ENCODE assay signal across 19 cellular contexts in the genomic region with DNA sequence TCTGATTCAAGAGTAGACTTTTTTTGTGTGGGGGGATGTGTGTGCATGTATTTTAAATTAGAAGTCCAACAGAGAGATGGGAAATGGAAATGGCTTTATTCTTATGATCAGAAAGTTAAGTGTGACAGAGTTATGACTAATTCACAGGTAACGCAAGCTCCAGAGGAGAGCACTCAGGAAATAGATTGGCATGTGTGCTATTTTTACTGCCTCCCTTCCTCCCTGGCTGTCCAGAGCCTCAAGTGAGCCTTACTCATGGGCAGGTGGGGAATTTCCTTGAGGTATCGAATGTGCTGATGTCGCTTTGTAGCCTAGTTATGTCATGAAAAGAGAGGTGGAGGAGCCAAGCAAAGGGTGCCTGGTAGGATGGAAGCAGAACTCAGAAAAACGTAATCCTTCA.
DNase-seq lines count a peak whose midpoint lies in the region; ATAC-seq and TF ChIP-seq lines count a peak whose summit lies in the region.
"Had no signal": no experiment of that assay in that cellular context is flagged by ENCODE, and none has a peak within 500 bp of the region (broad histone marks: within the 10 kb centered on the region; RNA-seq: fewer than 3 reads in every experiment).

No MANE protein-coding gene starts in this region.

- intact Hi-C loops in PC-3 (cut with micrococcal nuclease): loop anchor here (2.0 kb wide), 3 partner anchors 52 to 164 kb away; no protein-coding TSS in a partner anchor
- intact Hi-C loops in naive thymus-derived CD4-positive, alpha-beta T cell (cut with micrococcal nuclease): no loop called here

- no peak overlapping the region for H3K4me3 ChIP-seq in PC-3 (ENCODE audit: low read length)
- H3K4me3 ChIP-seq in naive thymus-derived CD4-positive, alpha-beta T cell (ENCODE audit: low read length): no peak overlapping the region
- H3K4me3 ChIP-seq: dorsolateral prefrontal cortex, esophagus muscularis mucosa, tibial artery had no signal

- H3K27ac Mint-ChIP-seq in naive thymus-derived CD4-positive, alpha-beta T cell: no peak overlapping the region
- H3K27ac Mint-ChIP-seq: B cell; naive thymus-derived CD8-positive, alpha-beta T cell had no signal

- no peak overlapping the region for H3K9ac ChIP-seq in PC-3 (ENCODE audit: low read length)
- H3K9ac ChIP-seq: parathyroid adenoma had no signal

- DNase-seq in EL (peak; percentile 6), PC-3 (peak; percentile 89), foreskin keratinocyte (peak; percentile 80 to 92), renal cortical epithelial cell (ENCODE audit: low read depth) (peak; percentile 92), RPMI8226 (no peak), GOT3 (lab: John Stamatoyannopoulos, UW) (no peak), C1 segment of cervical spinal cord (lab: John Stamatoyannopoulos, UW) (no peak)
- no peak for DNase-seq in naive thymus-derived CD4-positive, alpha-beta T cell
- DNase-seq: activated CD4-positive, alpha-beta T cell treated with anti-CD3 and anti-CD28 coated beads for 48 hours; dorsolateral prefrontal cortex; GF-D8; HCEC 1CT; naive thymus-derived CD8-positive, alpha-beta T cell; NCI-H187 treated with DMSO at 0.1 percent for 48 hours; stimulated activated naive CD4-positive, alpha-beta T cell treated with Interleukin-2 at 50 U/mL for 16 hours; tibial artery had no signal

- ATAC-seq in PC-3: peak; percentile 97
- ATAC-seq in foreskin keratinocyte: peak; percentile 100
- ATAC-seq in naive thymus-derived CD4-positive, alpha-beta T cell: no peak
- ATAC-seq: naive thymus-derived CD8-positive, alpha-beta T cell had no signal

- no peaks in the 10 kb centered on the region for H3K9me2 ChIP-seq in PC-3 (replicated peaks; ENCODE audit: low read length)

- H3K27ac ChIP-seq in PC-3 (ENCODE audit: low read length) (peak overlapping the region; percentile 29), foreskin keratinocyte (no peak overlapping the region)
- H3K27ac ChIP-seq in naive thymus-derived CD4-positive, alpha-beta T cell (ENCODE audit: low read depth, low read length): no peak overlapping the region
- H3K27ac ChIP-seq: dorsolateral prefrontal cortex, esophagus muscularis mucosa, parathyroid adenoma, tibial artery had no signal

- H3K4me1 ChIP-seq in PC-3 (ENCODE audit: insufficient read depth, low read length) (peaks cover 20% of the 10 kb centered on the region), foreskin keratinocyte (no peaks in the 10 kb centered on the region)
- no peaks in the 10 kb centered on the region for H3K4me1 ChIP-seq in naive thymus-derived CD4-positive, alpha-beta T cell (ENCODE audit: control insufficient read depth in 2 of 2, insufficient read depth in 2 of 2, low read length in 2 of 2)
- H3K4me1 ChIP-seq: esophagus muscularis mucosa, parathyroid adenoma, tibial artery had no signal

- no peaks in the 10 kb centered on the region for H3F3A ChIP-seq in PC-3 (ENCODE audit: low read length, unreplicated experiment)

- CTCF ChIA-PET in PC-3 (lab: Charles Lee): no interaction called here
- CTCF ChIA-PET in naive thymus-derived CD4-positive, alpha-beta T cell (lab: Charles Lee): no interaction called here

- no peaks in the 10 kb centered on the region for H3K36me3 Mint-ChIP-seq in naive thymus-derived CD4-positive, alpha-beta T cell
- H3K36me3 Mint-ChIP-seq: naive thymus-derived CD8-positive, alpha-beta T cell had no signal

- no peaks in the 10 kb centered on the region for H3K79me2 ChIP-seq in PC-3 (ENCODE audit: low read length)
- H3K79me2 ChIP-seq: parathyroid adenoma had no signal

- TF ChIP-seq CTCF in PC-3 (conservative IDR thresholded peaks at IDR 0.05; ENCODE audit: low read depth, low read length): no peak
- TF ChIP-seq CTCF in foreskin keratinocyte (conservative IDR thresholded peaks at IDR 0.05): no peak

- peaks cover 0 to 11% (median 2%) of the 10 kb centered on the region in 11 donors for H3K9me3 Mint-ChIP-seq in naive thymus-derived CD4-positive, alpha-beta T cell

- H3K27me3 ChIP-seq in PC-3 (ENCODE audit: low read length): no peaks in the 10 kb centered on the region
- H3K27me3 ChIP-seq in foreskin keratinocyte: peaks cover 12% of the 10 kb centered on the region
- H3K27me3 ChIP-seq in naive thymus-derived CD4-positive, alpha-beta T cell (ENCODE audit: control insufficient read depth in 2 of 2, insufficient read depth in 2 of 2, low read length in 2 of 2): no peaks in the 10 kb centered on the region
- H3K27me3 ChIP-seq: esophagus muscularis mucosa, tibial artery had no signal

- no peaks in the 10 kb centered on the region for H3K4me1 Mint-ChIP-seq in naive thymus-derived CD4-positive, alpha-beta T cell
- H3K4me1 Mint-ChIP-seq: B cell; naive thymus-derived CD8-positive, alpha-beta T cell had no signal

- peak overlapping the region; percentile 45 for H2AFZ ChIP-seq in PC-3 (ENCODE audit: low read length)
- H2AFZ ChIP-seq: parathyroid adenoma had no signal

- peaks cover 0 to 11% (median 0%) of the 10 kb centered on the region in 5 donors for H3K27me3 Mint-ChIP-seq in naive thymus-derived CD4-positive, alpha-beta T cell
- H3K27me3 Mint-ChIP-seq: B cell had no signal

- peak overlapping the region; percentile 30 for H3K4me2 ChIP-seq in PC-3 (ENCODE audit: low read length)

- POLR2A ChIA-PET in PC-3 (lab: Charles Lee; ENCODE audit: unreplicated experiment): no interaction called here
- POLR2A ChIA-PET in naive thymus-derived CD4-positive, alpha-beta T cell (lab: Charles Lee): no interaction called here

- no TSS peak for BruUV-seq in PC-3 (replicated peaks; lab: Mats Ljungman, UMichigan)

- H3K9me3 ChIP-seq in PC-3 (ENCODE audit: low read length): no peaks in the 10 kb centered on the region
- H3K9me3 ChIP-seq in naive thymus-derived CD4-positive, alpha-beta T cell (ENCODE audit: control insufficient read depth in 2 of 3, low read length in 3 of 3): no peaks in the 10 kb centered on the region
- H3K9me3 ChIP-seq: esophagus muscularis mucosa, tibial artery had no signal

- no peak overlapping the region for H3K4me3 Mint-ChIP-seq in naive thymus-derived CD4-positive, alpha-beta T cell
- H3K4me3 Mint-ChIP-seq: B cell; naive thymus-derived CD8-positive, alpha-beta T cell had no signal

- no peaks in the 10 kb centered on the region for H4K20me1 ChIP-seq in PC-3 (ENCODE audit: low read length)

- no peaks in the 10 kb centered on the region for H3K36me3 ChIP-seq in PC-3 (ENCODE audit: low read depth, low read length)
- H3K36me3 ChIP-seq in naive thymus-derived CD4-positive, alpha-beta T cell (ENCODE audit: control insufficient read depth in 2 of 3, insufficient read depth in 3 of 3, low read length in 3 of 3): no peaks in the 10 kb centered on the region
- H3K36me3 ChIP-seq: esophagus muscularis mucosa, tibial artery had no signal

Comparison
In these comparisons a context has a peak if more than half of its experiments do, and no peak if none do; other contexts are left out.
1. DNase-seq: peak in EL (single experiment), PC-3 (single experiment), foreskin keratinocyte (2 of 2) and renal cortical epithelial cell (single experiment); none in naive thymus-derived CD4-positive, alpha-beta T cell (0 of 9), RPMI8226 (single experiment), GOT3 (single experiment) and C1 segment of cervical spinal cord (0 of 14).